Comparison of ENCODE assay signal across 8 cellular contexts in the genomic region with DNA sequence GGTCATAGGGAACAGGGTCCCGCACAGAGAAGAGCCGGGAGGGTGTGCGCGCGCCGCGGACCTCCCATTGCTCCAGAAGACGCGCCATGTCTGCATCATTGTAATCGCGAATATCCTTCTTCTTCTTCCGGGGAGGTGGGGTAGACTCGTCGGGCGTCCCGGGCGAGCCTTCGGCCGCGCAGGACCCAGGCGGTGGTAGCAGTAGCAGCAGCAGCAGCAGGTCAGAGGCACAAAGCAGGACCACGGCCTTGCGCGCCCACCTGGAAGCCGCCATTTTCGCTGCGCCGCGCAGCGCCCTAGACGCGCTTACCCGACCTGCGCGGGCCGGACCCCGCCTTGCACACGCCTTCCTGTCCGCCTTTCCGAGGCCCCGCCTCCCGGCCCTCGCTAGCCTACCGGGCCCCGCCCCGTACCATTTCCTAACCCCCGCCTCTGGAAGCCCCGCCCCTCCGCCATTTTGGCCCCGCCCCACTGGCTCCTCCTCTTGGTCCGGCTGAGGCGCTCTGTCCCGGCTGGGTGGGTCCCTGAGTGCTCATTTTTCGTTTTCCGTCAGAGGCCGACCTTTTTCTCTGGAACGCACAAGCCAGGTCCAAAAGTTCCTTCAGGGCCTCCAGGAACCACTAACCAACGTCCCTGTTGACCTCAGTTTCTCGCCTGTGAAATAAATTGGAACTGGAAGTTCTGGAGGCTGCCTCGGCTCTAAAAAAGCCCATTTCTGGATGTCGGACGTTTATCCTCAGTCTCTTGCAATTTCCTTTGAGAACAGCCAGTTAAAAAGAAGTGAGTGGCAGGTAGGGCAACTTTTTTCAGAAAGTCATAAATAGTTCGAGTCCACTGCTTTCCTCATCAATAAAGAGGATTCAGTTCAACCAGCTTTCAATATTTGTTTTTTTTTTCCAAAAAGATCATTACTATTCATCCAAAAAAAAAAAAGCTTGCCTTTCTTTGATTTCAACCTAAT. TPM values are rescaled to one million over a fixed set of nuclear protein-coding genes. Genes with fewer than 3 reads are reported as not detected.
DNase-seq lines count a peak whose midpoint lies in the region; ATAC-seq, FAIRE-seq and TF ChIP-seq lines count a peak whose summit lies in the region.

A gene (minus strand): TSS at position 302 of the 961 bp plus-strand sequence. CDS start 28 bp downstream, at position 274.

- peak within 1 kb of the TSS; percentile 99 for H3K4me2 ChIP-seq in keratinocyte (ENCODE audit: control insufficient read depth, extremely low read depth, insufficient read depth, low read depth, low read length)

- peak within 1 kb of the TSS; percentile 84 to 100 (median 99) for H3K4me3 ChIP-seq in keratinocyte (ENCODE audit: control insufficient read depth in 2 of 3, extremely low read depth in 1 of 3, insufficient read depth in 2 of 3, low read depth in 1 of 3, low read length in 3 of 3)

- H3K27ac ChIP-seq in keratinocyte (ENCODE audit: control insufficient read depth, insufficient read depth, low read length), result peak within 1 kb of the TSS; percentile 94

- dilution Hi-C loops in keratinocyte (cut with MboI; ENCODE audit: extremely low pct_ligation_motif_present, low sequenced_read_pairs), result no loop called here

- no peak for FAIRE-seq in keratinocyte (lab: Jason Lieb, UNC)

- H3K9me3 ChIP-seq in keratinocyte (ENCODE audit: control insufficient read depth, low read depth, low read length), result no peaks in the 10 kb centered on the region

- peaks cover 47% of the 10 kb centered on the region for H3K79me2 ChIP-seq in keratinocyte (ENCODE audit: control insufficient read depth, insufficient read depth, low read length)

- no peaks in the 10 kb centered on the region for H3K27me3 ChIP-seq in keratinocyte (ENCODE audit: control insufficient read depth, extremely low read depth, insufficient read depth, low read length)

- peaks cover 0 to 8% of the 10 kb centered on the region in 2 experiments for H3K36me3 ChIP-seq in keratinocyte (ENCODE audit: control insufficient read depth in 2 of 2, extremely low read depth in 1 of 2, insufficient read depth in 2 of 2, low read length in 2 of 2)

- TF ChIP-seq CTCF in keratinocyte (optimal IDR thresholded peaks at IDR 0.05 in 1 of 3, IDR thresholded peaks at IDR 0.05 in 1 of 3, conservative IDR thresholded peaks at IDR 0.05 in 1 of 3; ENCODE audit: extremely low read depth in 1 of 3, insufficient read depth in 2 of 3, low read length in 3 of 3), result no peak

- ATAC-seq in HG03432 (IDR thresholded peaks at IDR 0.05; ENCODE audit: unreplicated experiment), result peak; percentile 98

- peak within 1 kb of the TSS; percentile 95 for H3K9ac ChIP-seq in keratinocyte (ENCODE audit: control insufficient read depth, extremely low read depth, insufficient read depth, low read length)

- peaks cover 4% of the 10 kb centered on the region for H3K9me1 ChIP-seq in keratinocyte (ENCODE audit: control insufficient read depth, extremely low read depth, insufficient read depth, low read length)

- H3K4me1 ChIP-seq in keratinocyte (ENCODE audit: control insufficient read depth, extremely low read depth, insufficient read depth, low read length), result peaks cover 51% of the 10 kb centered on the region

- peak; percentile 98 for DNase-seq in Ammon's horn (ENCODE audit: low spot score)
- DNase-seq in NCI-H460 (ENCODE audit: extremely low read depth, low read depth), result peak; percentile 91
- DNase-seq in activated CD4-positive, CD25-positive, alpha-beta regulatory T cell treated with anti-CD3 and anti-CD28 coated beads, Interleukin-2, amount 50 U/mL, for 72 hours, result peak; percentile 97
- DNase-seq in cerebellar cortex (ENCODE audit: low spot score), result peak; percentile 96
- DNase-seq in keratinocyte (ENCODE audit: low read depth, low spot score), result peak; percentile 58
- peak; percentile 96 to 98 (median 98) for DNase-seq in stimulated activated CD4-positive, alpha-beta T cell treated with anti-CD3 and anti-CD28 coated beads, Interleukin-12 subunit alpha, Interleukin-12 subunit beta, amount 100 ng/mL, for 48 hours (ENCODE audit: low read depth in 2 of 3, low spot score in 1 of 3)

- peak within 1 kb of the TSS; percentile 97 for H2AFZ ChIP-seq in keratinocyte (ENCODE audit: control insufficient read depth, low read length)

- TF ChIP-seq POLR2A in GM19193 (IDR thresholded peaks at IDR 0.05; ENCODE audit: extremely low read depth, insufficient read depth, insufficient read length), result peak; percentile 96

- H4K20me1 ChIP-seq in keratinocyte (ENCODE audit: control insufficient read depth, extremely low read depth, insufficient read depth, low read length), result peaks cover 6% of the 10 kb centered on the region

RNA-seq across cellular contexts. Expression of the gene that starts here (rescaled TPM):
- total RNA-seq in NCI-H460 (2014; rRNA removed; shearing (Covaris generic)), result 18.6 and 19.7 TPM in 2 replicates
- 13.5 and 15.0 TPM in 2 replicates for polyA plus RNA-seq in NCI-H460 (2014; cell fraction: nucleus; rRNA removed)
- polyA plus RNA-seq in keratinocyte, result 10.9 to 22.3 TPM (median 18.7 TPM) in 3 replicates
- polyA plus RNA-seq in keratinocyte (2011; ENCODE audit: low read depth), result 17.7 TPM
- 9.7 and 11.6 TPM in 2 replicates for polyA plus RNA-seq in keratinocyte (2011; cell fraction: cytosol; rRNA removed)
- 21.7 and 26.2 TPM in 2 replicates for polyA plus RNA-seq in keratinocyte (2011; cell fraction: nucleus; rRNA removed)
- polyA plus RNA-seq in keratinocyte (2012; ENCODE audit: low replicate concordance), result 15.9 and 27.1 TPM in 2 replicates
- polyA minus RNA-seq in keratinocyte, result 4.3 to 11.6 TPM (median 7.3 TPM) in 3 replicates
- 20.1 TPM for polyA minus RNA-seq in keratinocyte (2011; cell fraction: cytosol; rRNA and poly(A)+ RNA removed)
- polyA minus RNA-seq in keratinocyte (2011; cell fraction: nucleus; rRNA and poly(A)+ RNA removed), result 11.3 and 22.6 TPM in 2 replicates

Comparison
In these comparisons a context has a peak if more than half of its experiments do, and no peak if none do; other contexts are left out.
1. Peak in every context shown above with its lines: DNase-seq, ATAC-seq, H3K4me3 ChIP-seq and H3K27ac ChIP-seq.